8 cellular contexts compared by ENCODE assay signal in the genomic region with DNA sequence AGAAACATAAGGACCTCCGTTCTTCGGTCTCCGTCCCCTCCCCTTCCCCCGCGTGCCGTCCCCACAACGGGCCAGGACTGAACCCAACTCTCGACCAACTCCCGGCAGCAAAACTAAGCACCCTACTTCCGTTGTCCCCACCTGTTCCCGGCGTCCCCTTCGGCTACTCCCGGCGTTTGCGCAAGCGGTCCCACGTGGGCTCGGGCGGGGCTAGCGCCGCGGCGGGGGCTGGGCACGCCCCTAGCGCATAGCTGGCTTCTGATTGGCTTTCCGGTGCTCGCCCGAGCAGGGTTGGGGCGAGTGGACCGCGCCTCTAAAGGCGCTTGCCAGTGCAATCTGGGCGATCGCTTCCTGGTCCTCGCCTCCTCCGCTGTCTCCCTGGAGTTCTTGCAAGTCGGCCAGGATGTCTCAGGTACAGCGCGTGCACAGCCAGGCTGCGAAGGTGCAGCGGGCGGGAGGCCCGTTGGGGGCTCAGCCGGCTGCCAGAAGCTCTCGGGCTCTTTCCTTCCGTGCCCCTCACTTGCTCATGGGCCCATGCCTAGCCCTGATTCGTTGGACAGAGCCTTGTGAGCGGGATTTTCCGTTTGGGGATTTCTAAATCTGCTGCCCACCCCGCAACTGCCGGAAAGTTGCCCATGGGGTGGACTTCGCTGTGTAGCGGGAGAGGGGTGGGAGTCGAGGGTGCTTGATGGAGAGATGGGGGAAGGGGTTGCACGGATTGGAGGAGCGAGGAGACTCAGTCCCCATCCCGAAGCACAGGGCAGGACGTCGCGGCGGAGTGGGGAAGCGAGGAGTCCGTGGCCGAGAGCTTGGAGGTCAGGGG. TPM values are rescaled to one million over a fixed set of nuclear protein-coding genes. Genes with fewer than 3 reads are reported as not detected.
DNase-seq lines count a peak whose midpoint lies in the region; ATAC-seq and TF ChIP-seq lines count a peak whose summit lies in the region.

A gene (minus strand): TSS at position 186 of the 823 bp plus-strand sequence. CDS start 26,875 bp downstream, outside the sequence.
A gene (plus strand): TSS at position 329 of the 823 bp plus-strand sequence. CDS start 75 bp downstream, at position 404.

- H3K4me3 ChIP-seq in OCI-LY3 (ENCODE audit: low read length): peak within 1 kb of the TSS; percentile 89
- H3K4me3 ChIP-seq in mononuclear cell (ENCODE audit: low read length): peak within 1 kb of the TSS; percentile 87

- peak within 1 kb of the TSS; percentile 97 for H3K9ac ChIP-seq in OCI-LY3 (ENCODE audit: low read length)

- H2AFZ ChIP-seq in OCI-LY3 (ENCODE audit: low read depth, low read length): peak within 1 kb of the TSS; percentile 91

- H3K36me3 ChIP-seq in OCI-LY3 (replicated peaks; ENCODE audit: low read depth, low read length): peaks cover 34% of the 10 kb centered on the region

- H3K4me2 ChIP-seq in OCI-LY3 (ENCODE audit: low read length): peak within 1 kb of the TSS; percentile 96

- H3K9me3 ChIP-seq in OCI-LY3 (ENCODE audit: insufficient read depth, low read length) (no peaks in the 10 kb centered on the region), mononuclear cell (ENCODE audit: low read depth, low read length) (no peaks in the 10 kb centered on the region)

- TF ChIP-seq CTCF in OCI-LY3 (IDR thresholded peaks at IDR 0.05; ENCODE audit: low read depth, low read length): no peak

- peaks cover 47% of the 10 kb centered on the region for H3K79me2 ChIP-seq in OCI-LY3 (ENCODE audit: low read length)

- H4K20me1 ChIP-seq in OCI-LY3 (ENCODE audit: insufficient read depth, low read length): peaks cover 15% of the 10 kb centered on the region

- H3K27me3 ChIP-seq in OCI-LY3 (ENCODE audit: low read depth, low read length) (no peaks in the 10 kb centered on the region), mononuclear cell (ENCODE audit: insufficient read depth, low read length) (no peaks in the 10 kb centered on the region)

- peak; percentile 97 for ATAC-seq in GM21515 (IDR thresholded peaks at IDR 0.05; ENCODE audit: unreplicated experiment)

- DNase-seq in D341Med (ENCODE audit: low spot score): peak; percentile 98
- DNase-seq in HuH-7 (ENCODE audit: low spot score): peak; percentile 93
- peak; percentile 92 for DNase-seq in activated T-cell treated with anti-CD3 and anti-CD28 coated beads for 24 hours (ENCODE audit: low read depth)
- DNase-seq in epidermal melanocyte (ENCODE audit: insufficient read length, low spot score): peak; percentile 94
- peak; percentile 73 to 81 for DNase-seq in stimulated activated CD8-positive, alpha-beta memory T cell treated with anti-CD3 and anti-CD28 coated beads, Interleukin-4, amount 100 ng/mL, for 1 hour (ENCODE audit: low read depth in 2 of 2, low spot score in 1 of 2)

- peak within 1 kb of the TSS; percentile 69 for H3K27ac ChIP-seq in OCI-LY3 (ENCODE audit: low read length)

- H3K4me1 ChIP-seq in OCI-LY3 (ENCODE audit: low read length): peaks cover 15% of the 10 kb centered on the region
- peaks cover 46% of the 10 kb centered on the region for H3K4me1 ChIP-seq in mononuclear cell (ENCODE audit: insufficient read depth, low read length)

RNA-seq across cellular contexts. Expression of the first gene that starts in this region (rescaled TPM):
- 4.8 TPM for total RNA-seq in mononuclear cell

RNA-seq across cellular contexts. Expression of the second gene that starts in this region (rescaled TPM):
- total RNA-seq in mononuclear cell: 46.8 TPM

Comparison
In these comparisons a context has a peak if more than half of its experiments do, and no peak if none do; other contexts are left out.
1. Peak in every context shown above with its lines: DNase-seq, ATAC-seq, H3K4me3 ChIP-seq and H3K27ac ChIP-seq.